ENCODE assay signal across 13 cellular contexts in the genomic region with DNA sequence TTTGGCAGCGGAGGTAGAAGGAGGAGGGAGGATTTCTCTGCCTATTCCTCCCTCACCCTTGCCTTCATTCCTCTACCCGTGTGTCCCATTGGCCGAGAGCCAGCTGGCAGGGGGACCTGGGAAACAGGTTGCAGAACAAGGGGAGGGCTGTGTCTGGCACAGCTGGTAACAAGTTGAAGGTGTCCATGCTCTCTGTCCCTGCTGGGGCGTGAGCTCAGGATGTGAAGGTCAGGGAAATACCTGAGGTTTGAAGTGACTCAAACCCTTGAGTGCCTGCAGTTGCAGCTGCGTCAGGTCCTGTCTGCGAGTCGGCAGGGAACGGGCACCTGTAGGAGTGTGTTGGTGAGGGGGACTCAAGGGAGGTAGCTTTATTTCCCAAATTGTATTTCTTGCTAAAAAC. TPM values are rescaled to one million over a fixed set of nuclear protein-coding genes. Genes with fewer than 3 reads are reported as not detected.
DNase-seq lines count a peak whose midpoint lies in the region; ATAC-seq and TF ChIP-seq lines count a peak whose summit lies in the region.
"Had no signal": no experiment of that assay in that cellular context is flagged by ENCODE, and none has a peak within 500 bp of the region (broad histone marks: within the 10 kb centered on the region; RNA-seq: fewer than 3 reads in every experiment).

No MANE protein-coding gene starts in this region.

- H3K36me3 ChIP-seq in breast epithelium: peaks cover 9% of the 10 kb centered on the region
- H3K36me3 ChIP-seq in upper lobe of left lung: peaks cover 21 to 83% (median 43%) of the 10 kb centered on the region in 4 donors
- H3K36me3 ChIP-seq in OCI-LY7 (ENCODE audit: insufficient read depth, low read length): peaks cover 49% of the 10 kb centered on the region

- H3K9me3 ChIP-seq in breast epithelium (no peaks in the 10 kb centered on the region), upper lobe of left lung (no peaks in the 10 kb centered on the region), OCI-LY7 (ENCODE audit: low read length) (no peaks in the 10 kb centered on the region)

- DNase-seq in NCI-H748 (lab: John Stamatoyannopoulos, UW; ENCODE audit: unreplicated experiment) (peak; percentile 60), NCI-H748 treated with DMSO at 0.1 percent for 48 hours (lab: John Stamatoyannopoulos, UW) (no peak), breast epithelium (ENCODE audit: low spot score in 2 of 2) (peak; percentile 90 to 92), left colon (peak; percentile 95 to 96), upper lobe of left lung (peak in 1 of 2 donors; percentile 86), OCI-LY7 (ENCODE audit: low spot score) (no peak), SK-N-DZ (ENCODE audit: low spot score) (no peak)
- DNase-seq: ACHN, dermis blood vessel endothelial cell, mesendoderm, T-helper 2 cell had no signal

- intact Hi-C loops in breast epithelium (cut with DNase I; ENCODE audit: low total_unique reads): no loop called here
- intact Hi-C loops in left colon (cut with DNase I, micrococcal nuclease): no loop called here
- intact Hi-C loops in OCI-LY7 (cut with micrococcal nuclease; ENCODE audit: unreplicated experiment): no loop called here

- H3K27me3 ChIP-seq in breast epithelium: no peaks in the 10 kb centered on the region
- H3K27me3 ChIP-seq in upper lobe of left lung: no peaks in the 10 kb centered on the region

- WGBS in upper lobe of left lung, 2 donors: 73 to 74% methylated on average over 8 of the region's 8 CpGs

- H3K4me3 ChIP-seq in breast epithelium (no peak overlapping the region), upper lobe of left lung (no peak overlapping the region), OCI-LY7 (ENCODE audit: low read depth, low read length, poor library complexity, severe bottlenecking) (no peak overlapping the region)

- BruUV-seq in OCI-LY7 (replicated peaks; lab: Mats Ljungman, UMichigan): no TSS peak

- no peak for TF ChIP-seq POLR2A in breast epithelium (IDR thresholded peaks at IDR 0.05)
- TF ChIP-seq POLR2A in upper lobe of left lung (IDR thresholded peaks at IDR 0.05): no peak

- no peaks in the 10 kb centered on the region for H3K79me2 ChIP-seq in OCI-LY7 (ENCODE audit: insufficient read depth, low read depth, low read length)

- H3K27ac ChIP-seq in breast epithelium: peak overlapping the region in 1 of 2 donors; percentile 15
- H3K27ac ChIP-seq in upper lobe of left lung: no peak overlapping the region
- no peak overlapping the region for H3K27ac ChIP-seq in OCI-LY7 (ENCODE audit: low read depth, low read length, poor library complexity, severe bottlenecking)

- H2AFZ ChIP-seq in OCI-LY7 (ENCODE audit: low read length): no peak overlapping the region

- TF ChIP-seq EP300 in upper lobe of left lung (IDR thresholded peaks at IDR 0.05): no peak

- CTCF ChIA-PET in OCI-LY7 (lab: Charles Lee; ENCODE audit: unreplicated experiment): no interaction called here

- TF ChIP-seq CTCF in breast epithelium (IDR thresholded peaks at IDR 0.05) (no peak), upper lobe of left lung (IDR thresholded peaks at IDR 0.05) (no peak), OCI-LY7 (conservative IDR thresholded peaks at IDR 0.05; ENCODE audit: low read length) (no peak)

- H3K4me1 ChIP-seq in breast epithelium (no peaks in the 10 kb centered on the region), upper lobe of left lung (no peaks in the 10 kb centered on the region), OCI-LY7 (ENCODE audit: insufficient read depth, low read length, poor library complexity, severe bottlenecking) (no peaks in the 10 kb centered on the region)

- ATAC-seq in left colon (peak; percentile 91), upper lobe of left lung (ENCODE audit: low FRiP score in 2 of 2) (peak; percentile 58 to 92), GM21737 (IDR thresholded peaks at IDR 0.05; ENCODE audit: unreplicated experiment) (no peak)
- ATAC-seq: activated naive CD4-positive, alpha-beta T cell treated with anti-CD3 and anti-CD28 coated beads, Interleukin-2, amount 50 U/mL, for 72 hours had no signal

- POLR2A ChIA-PET in OCI-LY7 (lab: Charles Lee): no interaction called here

- no peaks in the 10 kb centered on the region for H3K9me2 ChIP-seq in OCI-LY7 (ENCODE audit: insufficient read depth, low read length)

- H4K20me1 ChIP-seq in OCI-LY7 (ENCODE audit: insufficient read depth, low read length): no peaks in the 10 kb centered on the region

- H3K4me2 ChIP-seq in OCI-LY7 (ENCODE audit: low read length): no peak overlapping the region

RNA-seq across cellular contexts. Expression of a gene that starts 16.2 kb away (rescaled TPM):
- total RNA-seq in breast epithelium (10 to 100 TPM; 25.3 to 28.8 (median 27.9) TPM), left colon (10 to 100 TPM; 68.3 to 71.3 TPM), upper lobe of left lung (10 to 100 TPM; 18.6 to 95.3 (median 28.6) TPM), OCI-LY7 (2022) (36.9 and 37.7 TPM in 2 replicates)
- total RNA-seq in OCI-LY7 (2014; rRNA removed; shearing (Covaris generic)): 27.7 and 29.2 TPM in 2 replicates
- polyA plus RNA-seq in SK-N-DZ (2014; cell fraction: cytosol; rRNA removed): 23.2 and 35.4 TPM in 2 replicates
- 214 and 304 TPM in 2 replicates for polyA plus RNA-seq in SK-N-DZ (2014; cell fraction: nucleus; rRNA removed)

RNA-seq across cellular contexts. Expression of a gene that starts 24.5 kb away (rescaled TPM):
- total RNA-seq in breast epithelium (100 to 1,000 TPM in 2 of 3 donors, 10 to 100 TPM in 1; 59.2 to 227 (median 150) TPM), left colon (100 to 1,000 TPM; 158 to 169 TPM), upper lobe of left lung (100 to 1,000 TPM in 2 of 6 donors, 10 to 100 TPM in 4; 69.6 to 202 (median 94.1) TPM), OCI-LY7 (2022) (92.6 and 95.8 TPM in 2 replicates)
- 58.4 and 73.6 TPM in 2 replicates for total RNA-seq in OCI-LY7 (2014; rRNA removed; shearing (Covaris generic))
- polyA plus RNA-seq in SK-N-DZ (2014; cell fraction: cytosol; rRNA removed): 92.3 and 111 TPM in 2 replicates
- 585 and 610 TPM in 2 replicates for polyA plus RNA-seq in SK-N-DZ (2014; cell fraction: nucleus; rRNA removed)

RNA-seq across cellular contexts. Expression of a gene that starts 28.3 kb away (rescaled TPM):
- total RNA-seq in breast epithelium (1 to 10 TPM; 5.6 to 9.2 (median 8.6) TPM), left colon (10 to 100 TPM; 44.4 to 53.1 TPM), upper lobe of left lung (10 to 100 TPM in 2 of 6 donors, 1 to 10 TPM in 4; 3.9 to 14.8 (median 8.2) TPM), OCI-LY7 (2022) (13.5 and 16.9 TPM in 2 replicates)
- 15.1 and 16.9 TPM in 2 replicates for total RNA-seq in OCI-LY7 (2014; rRNA removed; shearing (Covaris generic))
- 56.8 and 59.2 TPM in 2 replicates for polyA plus RNA-seq in SK-N-DZ (2014; cell fraction: cytosol; rRNA removed)
- polyA plus RNA-seq in SK-N-DZ (2014; cell fraction: nucleus; rRNA removed): 39.0 and 39.1 TPM in 2 replicates

RNA-seq across cellular contexts. Expression of a gene that starts 58.0 kb away (rescaled TPM):
- 10 to 100 TPM; 18.7 to 74.7 (median 35.7) TPM for total RNA-seq in breast epithelium
- 10 to 100 TPM; 62.4 to 76.1 TPM for total RNA-seq in left colon
- total RNA-seq in upper lobe of left lung: 10 to 100 TPM; 18.5 to 34.3 (median 26.0) TPM
- 0.26 and 1.8 TPM in 2 replicates for total RNA-seq in OCI-LY7 (2014; rRNA removed; shearing (Covaris generic))
- total RNA-seq in OCI-LY7 (2022): 5.3 and 6.5 TPM in 2 replicates
- 8.2 and 10.7 TPM in 2 replicates for polyA plus RNA-seq in SK-N-DZ (2014; cell fraction: cytosol; rRNA removed)
- 6.2 and 8.7 TPM in 2 replicates for polyA plus RNA-seq in SK-N-DZ (2014; cell fraction: nucleus; rRNA removed)

RNA-seq across cellular contexts. Expression of a gene that starts 58.6 kb away (rescaled TPM):
- total RNA-seq in breast epithelium (10 to 100 TPM; 34.2 to 83.4 (median 71.1) TPM), left colon (10 to 100 TPM; 90.8 to 91.9 TPM), upper lobe of left lung (100 to 1,000 TPM in 2 of 6 donors, 10 to 100 TPM in 4; 48.2 to 130 (median 67.2) TPM), OCI-LY7 (2022) (95.8 and 111 TPM in 2 replicates)
- total RNA-seq in OCI-LY7 (2014; rRNA removed; shearing (Covaris generic)): 106 and 109 TPM in 2 replicates
- polyA plus RNA-seq in SK-N-DZ (2014; cell fraction: cytosol; rRNA removed): 85.6 and 97.8 TPM in 2 replicates
- polyA plus RNA-seq in SK-N-DZ (2014; cell fraction: nucleus; rRNA removed): 55.4 and 62.5 TPM in 2 replicates

Comparison
In these comparisons a context has a peak if more than half of its experiments do, and no peak if none do; other contexts are left out.
1. DNase-seq: peak in NCI-H748 (single experiment), breast epithelium (2 of 2) and left colon (2 of 2); none in NCI-H748 treated with DMSO at 0.1 percent for 48 hours (single experiment), OCI-LY7 (single experiment) and SK-N-DZ (single experiment).